8 cellular contexts compared by ENCODE assay signal in genomic region chr3:27591811-27592210, GRCh38.
DNase-seq lines count a peak whose midpoint lies in the region; ATAC-seq and TF ChIP-seq lines count a peak whose summit lies in the region.

No MANE protein-coding gene starts in this region.

- TF ChIP-seq CTCF in left lung (IDR thresholded peaks at IDR 0.05) (no peak), vagina (IDR thresholded peaks at IDR 0.05) (no peak)

- H3K9me3 ChIP-seq in right cardiac atrium (ENCODE audit: control insufficient read depth, low read length) (no peaks in the 10 kb centered on the region), SJSA1 (replicated peaks) (no peaks in the 10 kb centered on the region), left lung (no peaks in the 10 kb centered on the region), vagina (no peaks in the 10 kb centered on the region)

- H3K4me3 ChIP-seq in right cardiac atrium (ENCODE audit: low read length) (no peak overlapping the region), SJSA1 (no peak overlapping the region), left lung (no peak overlapping the region), vagina (no peak overlapping the region)

- DNase-seq in right cardiac atrium (no peak), Right ventricle myocardium superior (no peak), SJSA1 (ENCODE audit: low read depth in 1 of 2, low spot score in 2 of 2) (no peak), left lung (no peak), vagina (ENCODE audit: extremely low spot score in 2 of 2) (no peak), DMS114 treated with DMSO at 0.1 percent for 48 hours (lab: John Stamatoyannopoulos, UW; ENCODE audit: unreplicated experiment) (no peak), ecto neural progenitor cell (ENCODE audit: low spot score) (no peak), ureter (ENCODE audit: low spot score) (no peak)

- TF ChIP-seq POLR2A in vagina (IDR thresholded peaks at IDR 0.05) = no peak

- no peaks in the 10 kb centered on the region for H3K27me3 ChIP-seq in right cardiac atrium (ENCODE audit: control insufficient read depth, insufficient read depth)
- H3K27me3 ChIP-seq in SJSA1 (replicated peaks) = no peaks in the 10 kb centered on the region
- no peaks in the 10 kb centered on the region for H3K27me3 ChIP-seq in left lung
- H3K27me3 ChIP-seq in vagina = no peaks in the 10 kb centered on the region

- H3K4me1 ChIP-seq in right cardiac atrium (ENCODE audit: control insufficient read depth, insufficient read depth, low read length) (peaks cover 1% of the 10 kb centered on the region), SJSA1 (replicated peaks) (peaks cover 39% of the 10 kb centered on the region), left lung (peaks cover 8 to 40% of the 10 kb centered on the region in 2 donors), vagina (peaks cover 51% of the 10 kb centered on the region)

- peak overlapping the region; percentile 36 for H3K27ac ChIP-seq in right cardiac atrium (ENCODE audit: low read length)
- H3K27ac ChIP-seq in SJSA1 = peak overlapping the region; percentile 40; the same call in 1 of the 2 replicates
- peak overlapping the region; percentile 69 to 78 for H3K27ac ChIP-seq in left lung
- H3K27ac ChIP-seq in vagina = peak overlapping the region; percentile 59

- ATAC-seq in right cardiac atrium (peak in 1 of 2 donors; percentile 34), Right ventricle myocardium superior (ENCODE audit: poor library complexity) (no peak), left lung (no peak)

- no peaks in the 10 kb centered on the region for H3K36me3 ChIP-seq in SJSA1
- H3K36me3 ChIP-seq in left lung = no peaks in the 10 kb centered on the region
- H3K36me3 ChIP-seq in vagina = no peaks in the 10 kb centered on the region

- intact Hi-C loops in right cardiac atrium (cut with DNase I) = no loop called here
- intact Hi-C loops in Right ventricle myocardium superior (cut with DNase I) = no loop called here
- intact Hi-C loops in left lung (cut with DNase I) = no loop called here
- intact Hi-C loops in vagina (cut with DNase I) = no loop called here

- 40% methylated on average over 4 of the region's 4 CpGs for WGBS in right cardiac atrium
